Comparison of ENCODE assay signal across 21 cellular contexts in genomic region chr10:126565456-126565855, GRCh38.
DNase-seq lines count a peak whose midpoint lies in the region; ATAC-seq, FAIRE-seq and TF ChIP-seq lines count a peak whose summit lies in the region.
"Had no signal": no experiment of that assay in that cellular context is flagged by ENCODE, and none has a peak within 500 bp of the region (broad histone marks: within the 10 kb centered on the region; RNA-seq: fewer than 3 reads in every experiment).

No MANE protein-coding gene starts in this region.

- H3K9me3 ChIP-seq in HepG2 (ENCODE audit: low read length) (no peaks in the 10 kb centered on the region), right lobe of liver (no peaks in the 10 kb centered on the region)
- H3K9me3 ChIP-seq: body of pancreas, heart right ventricle, SK-N-SH had no signal

- TF ChIP-seq CTCF in HepG2 (CRISPR knock-in tag; IDR thresholded peaks at IDR 0.05) = no peak
- no peak for TF ChIP-seq CTCF in right lobe of liver (IDR thresholded peaks at IDR 0.05)

- intact Hi-C loops in HepG2 (cut with micrococcal nuclease; ENCODE audit: unreplicated experiment) (no loop called here), right lobe of liver (cut with DNase I) (no loop called here)

- no peaks in the 10 kb centered on the region; a peak in 1 of 5 replicates for H3K27me3 ChIP-seq in HepG2 (ENCODE audit: control insufficient read depth in 1 of 2, insufficient read depth in 2 of 2, low read length in 2 of 2)
- no peaks in the 10 kb centered on the region for H3K27me3 ChIP-seq in right lobe of liver
- H3K27me3 ChIP-seq: body of pancreas had no signal

- no TSS peak for BruUV-seq in HepG2 (replicated peaks; lab: Mats Ljungman, UMichigan)

- H3K4me3 ChIP-seq in HepG2 (replicated peaks in 1 of 3; ENCODE audit: insufficient read depth in 1 of 3, low read depth in 2 of 3, low read length in 3 of 3) = no peak overlapping the region
- H3K4me3 ChIP-seq in right lobe of liver = no peak overlapping the region
- H3K4me3 ChIP-seq: body of pancreas, heart right ventricle had no signal

- CTCF ChIA-PET in HepG2 (lab: Yijun Ruan, JAX; ENCODE audit: low intra/inter-chr PET ratio, low total read pairs) = no interaction called here
- CTCF ChIA-PET in activated CD4-positive, alpha-beta memory T cell treated with anti-CD3 and anti-CD28 coated beads, Interleukin-2, amount 10 ng/mL, durations not matched to agents 7 days and 5 days (lab: Charles Lee) = no interaction called here

- no peak overlapping the region for H3K9ac ChIP-seq in HepG2 (ENCODE audit: insufficient read depth, low read depth, low read length)
- H3K9ac ChIP-seq: SK-N-SH had no signal

- no peaks in the 10 kb centered on the region for H3K4me1 Mint-ChIP-seq in activated CD4-positive, alpha-beta memory T cell treated with anti-CD3 and anti-CD28 coated beads, Interleukin-2, amount 10 ng/mL, durations not matched to agents 7 days and 5 days
- H3K4me1 Mint-ChIP-seq: activated T-helper 17 cell treated with anti-CD3 and anti-CD28 coated beads, Interleukin-2, amount 50 U/mL, for 72 hours; B cell had no signal

- no peak overlapping the region for H3K4me2 ChIP-seq in HepG2 (ENCODE audit: low read depth, low read length)
- H3K4me2 ChIP-seq: SK-N-SH had no signal

- no peaks in the 10 kb centered on the region for H3K79me2 ChIP-seq in HepG2 (ENCODE audit: insufficient read depth, low read length)

- no peak for FAIRE-seq in HepG2 (lab: Jason Lieb, UNC)
- FAIRE-seq in urothelium cell line (lab: Jason Lieb, UNC) = no peak

- no peaks in the 10 kb centered on the region for H3K36me3 ChIP-seq in HepG2 (replicated peaks in 1 of 2; ENCODE audit: control insufficient read depth in 1 of 2, insufficient read depth in 2 of 2, low read length in 2 of 2)
- H3K36me3 ChIP-seq in right lobe of liver = no peaks in the 10 kb centered on the region
- H3K36me3 ChIP-seq: heart right ventricle had no signal

- 10% methylated on average over 6 of the region's 7 CpGs for WGBS in HepG2 (ENCODE audit: low lambda C conversion rate)
- WGBS in right lobe of liver (ENCODE audit: insufficient coverage, low coverage, low lambda C conversion rate, missing lambda C conversion rate) = 65% methylated on average over 5 of the region's 7 CpGs

- in situ Hi-C loops in HepG2 (cut with HindIII; ENCODE audit: extremely low pct_ligation_motif_present, low pct_unique_long_range_greater_than_20kb) = no loop called here

- H3K27ac ChIP-seq in HepG2 (ENCODE audit: extremely low read length, insufficient read depth, low read length) (no peak overlapping the region), right lobe of liver (no peak overlapping the region)
- H3K27ac ChIP-seq: body of pancreas, heart right ventricle had no signal

- no peaks in the 10 kb centered on the region for H3K4me1 ChIP-seq in HepG2 (ENCODE audit: insufficient read depth, low read length)
- no peaks in the 10 kb centered on the region for H3K4me1 ChIP-seq in right lobe of liver

- TF ChIP-seq EP300 in HepG2 (IDR thresholded peaks at IDR 0.05; ENCODE audit: low read depth in 2 of 2, low read length in 2 of 2) (no peak), HepG2 (CRISPR knock-in tag; IDR thresholded peaks at IDR 0.05; ENCODE audit: borderline replicate concordance) (no peak)

- no peak overlapping the region for H3K27ac Mint-ChIP-seq in activated CD4-positive, alpha-beta memory T cell treated with anti-CD3 and anti-CD28 coated beads, Interleukin-2, amount 10 ng/mL, durations not matched to agents 7 days and 5 days
- H3K27ac Mint-ChIP-seq: activated naive CD8-positive, alpha-beta T cell; activated T-helper 17 cell treated with anti-CD3 and anti-CD28 coated beads, Interleukin-2, amount 50 U/mL, for 72 hours; B cell had no signal

- ATAC-seq in HepG2 (no peak), right lobe of liver (no peak)
- ATAC-seq: activated T-helper 17 cell treated with anti-CD3 and anti-CD28 coated beads, Interleukin-2, amount 50 U/mL, for 72 hours; body of pancreas; heart right ventricle had no signal

- H3K9me3 Mint-ChIP-seq in activated CD4-positive, alpha-beta memory T cell treated with anti-CD3 and anti-CD28 coated beads, Interleukin-2, amount 10 ng/mL, durations not matched to agents 7 days and 5 days = peaks cover 11% of the 10 kb centered on the region
- H3K9me3 Mint-ChIP-seq: activated T-helper 17 cell treated with anti-CD3 and anti-CD28 coated beads, Interleukin-2, amount 50 U/mL, for 72 hours had no signal

- no peak overlapping the region for H2AFZ ChIP-seq in HepG2 (ENCODE audit: low read length)

- H3K4me3 Mint-ChIP-seq in activated CD4-positive, alpha-beta memory T cell treated with anti-CD3 and anti-CD28 coated beads, Interleukin-2, amount 10 ng/mL, durations not matched to agents 7 days and 5 days = no peak overlapping the region
- H3K4me3 Mint-ChIP-seq: activated naive CD8-positive, alpha-beta T cell; activated T-helper 17 cell treated with anti-CD3 and anti-CD28 coated beads, Interleukin-2, amount 50 U/mL, for 72 hours; B cell had no signal

- TF ChIP-seq POLR2A in HepG2 (IDR thresholded peaks at IDR 0.05; ENCODE audit: insufficient read depth in 1 of 2, low read depth in 2 of 2, low read length in 2 of 2) (no peak), right lobe of liver (IDR thresholded peaks at IDR 0.05) (no peak), erythroblast (IDR thresholded peaks at IDR 0.05; ENCODE audit: low read length) (no peak)

- H3K27me3 Mint-ChIP-seq in activated CD4-positive, alpha-beta memory T cell treated with anti-CD3 and anti-CD28 coated beads, Interleukin-2, amount 10 ng/mL, durations not matched to agents 7 days and 5 days = no peaks in the 10 kb centered on the region

- POLR2A ChIA-PET in HepG2 (lab: Yijun Ruan, JAX) = no interaction called here
- POLR2A ChIA-PET in activated CD4-positive, alpha-beta memory T cell treated with anti-CD3 and anti-CD28 coated beads, Interleukin-2, amount 10 ng/mL, durations not matched to agents 7 days and 5 days (lab: Charles Lee) = no interaction called here

- H3K36me3 Mint-ChIP-seq in activated CD4-positive, alpha-beta memory T cell treated with anti-CD3 and anti-CD28 coated beads, Interleukin-2, amount 10 ng/mL, durations not matched to agents 7 days and 5 days (ENCODE audit: low read depth) = no peaks in the 10 kb centered on the region
- H3K36me3 Mint-ChIP-seq: activated naive CD8-positive, alpha-beta T cell had no signal

- DNase-seq in DMS53 (lab: John Stamatoyannopoulos, UW) = peak; percentile 73
- DNase-seq in DMS53 treated with DMSO at 0.1 percent for 48 hours (lab: John Stamatoyannopoulos, UW; ENCODE audit: unreplicated experiment) = no peak
- DNase-seq in HepG2 (ENCODE audit: low spot score) = peak; percentile 15
- no peak for DNase-seq in right lobe of liver
- DNase-seq in erythroblast (lab: John Stamatoyannopoulos, UW) = peak; percentile 3 to 6
- peak; percentile 42 for DNase-seq in urothelium cell line (ENCODE audit: low spot score)
- no peak for DNase-seq in activated CD4-positive, alpha-beta memory T cell treated with anti-CD3 and anti-CD28 coated beads, Interleukin-2, amount 10 ng/mL, durations not matched to agents 7 days and 5 days
- DNase-seq in OCI-M2 (lab: John Stamatoyannopoulos, UW; ENCODE audit: unreplicated experiment) = no peak
- DNase-seq: 8988T; activated CD4-positive, CD25-positive, alpha-beta regulatory T cell treated with anti-CD3 and anti-CD28 coated beads, Interleukin-2, amount 50 U/mL, for 72 hours; H7; heart right ventricle; MM.1S; NCI-H2081; NCI-H774; retina; SK-N-SH had no signal

- H4K20me1 ChIP-seq in HepG2 (ENCODE audit: insufficient read depth, low read length) = no peaks in the 10 kb centered on the region

- TF ChIP-seq RAD21 in HepG2 (CRISPR knock-in tag; IDR thresholded peaks at IDR 0.05) = no peak

TF ChIP-seq in HepG2, 621 proteins besides CTCF, POLR2A, EP300 and RAD21:
- TF ChIP-seq TCF7 (IDR thresholded peaks at IDR 0.05; ENCODE audit: low read depth) (peak; percentile 18; the same call in 1 of the 2 replicates), SOX5 (CRISPR knock-in tag; IDR thresholded peaks at IDR 0.05; ENCODE audit: borderline replicate concordance) (no peak)

Comparison
In these comparisons a context has a peak if more than half of its experiments do, and no peak if none do; other contexts are left out.
1. DNase-seq: peak in DMS53 (single experiment), HepG2 (single experiment), erythroblast (2 of 2) and urothelium cell line (single experiment); none in DMS53 treated with DMSO at 0.1 percent for 48 hours (single experiment), right lobe of liver (0 of 3), activated CD4-positive, alpha-beta memory T cell treated with anti-CD3 and anti-CD28 coated beads, Interleukin-2, amount 10 ng/mL, durations not matched to agents 7 days and 5 days (single experiment) and OCI-M2 (single experiment).